Comparison of ENCODE assay signal across 1 cellular context in genomic region chr4:155761047-155761446, GRCh38.
TF ChIP-seq lines count a peak whose summit lies in the region.

No MANE protein-coding gene starts in this region.

TF ChIP-seq in GM23338, 12 proteins besides CTCF, POLR2A, EP300 and RAD21:
- TF ChIP-seq, protein P1, sequence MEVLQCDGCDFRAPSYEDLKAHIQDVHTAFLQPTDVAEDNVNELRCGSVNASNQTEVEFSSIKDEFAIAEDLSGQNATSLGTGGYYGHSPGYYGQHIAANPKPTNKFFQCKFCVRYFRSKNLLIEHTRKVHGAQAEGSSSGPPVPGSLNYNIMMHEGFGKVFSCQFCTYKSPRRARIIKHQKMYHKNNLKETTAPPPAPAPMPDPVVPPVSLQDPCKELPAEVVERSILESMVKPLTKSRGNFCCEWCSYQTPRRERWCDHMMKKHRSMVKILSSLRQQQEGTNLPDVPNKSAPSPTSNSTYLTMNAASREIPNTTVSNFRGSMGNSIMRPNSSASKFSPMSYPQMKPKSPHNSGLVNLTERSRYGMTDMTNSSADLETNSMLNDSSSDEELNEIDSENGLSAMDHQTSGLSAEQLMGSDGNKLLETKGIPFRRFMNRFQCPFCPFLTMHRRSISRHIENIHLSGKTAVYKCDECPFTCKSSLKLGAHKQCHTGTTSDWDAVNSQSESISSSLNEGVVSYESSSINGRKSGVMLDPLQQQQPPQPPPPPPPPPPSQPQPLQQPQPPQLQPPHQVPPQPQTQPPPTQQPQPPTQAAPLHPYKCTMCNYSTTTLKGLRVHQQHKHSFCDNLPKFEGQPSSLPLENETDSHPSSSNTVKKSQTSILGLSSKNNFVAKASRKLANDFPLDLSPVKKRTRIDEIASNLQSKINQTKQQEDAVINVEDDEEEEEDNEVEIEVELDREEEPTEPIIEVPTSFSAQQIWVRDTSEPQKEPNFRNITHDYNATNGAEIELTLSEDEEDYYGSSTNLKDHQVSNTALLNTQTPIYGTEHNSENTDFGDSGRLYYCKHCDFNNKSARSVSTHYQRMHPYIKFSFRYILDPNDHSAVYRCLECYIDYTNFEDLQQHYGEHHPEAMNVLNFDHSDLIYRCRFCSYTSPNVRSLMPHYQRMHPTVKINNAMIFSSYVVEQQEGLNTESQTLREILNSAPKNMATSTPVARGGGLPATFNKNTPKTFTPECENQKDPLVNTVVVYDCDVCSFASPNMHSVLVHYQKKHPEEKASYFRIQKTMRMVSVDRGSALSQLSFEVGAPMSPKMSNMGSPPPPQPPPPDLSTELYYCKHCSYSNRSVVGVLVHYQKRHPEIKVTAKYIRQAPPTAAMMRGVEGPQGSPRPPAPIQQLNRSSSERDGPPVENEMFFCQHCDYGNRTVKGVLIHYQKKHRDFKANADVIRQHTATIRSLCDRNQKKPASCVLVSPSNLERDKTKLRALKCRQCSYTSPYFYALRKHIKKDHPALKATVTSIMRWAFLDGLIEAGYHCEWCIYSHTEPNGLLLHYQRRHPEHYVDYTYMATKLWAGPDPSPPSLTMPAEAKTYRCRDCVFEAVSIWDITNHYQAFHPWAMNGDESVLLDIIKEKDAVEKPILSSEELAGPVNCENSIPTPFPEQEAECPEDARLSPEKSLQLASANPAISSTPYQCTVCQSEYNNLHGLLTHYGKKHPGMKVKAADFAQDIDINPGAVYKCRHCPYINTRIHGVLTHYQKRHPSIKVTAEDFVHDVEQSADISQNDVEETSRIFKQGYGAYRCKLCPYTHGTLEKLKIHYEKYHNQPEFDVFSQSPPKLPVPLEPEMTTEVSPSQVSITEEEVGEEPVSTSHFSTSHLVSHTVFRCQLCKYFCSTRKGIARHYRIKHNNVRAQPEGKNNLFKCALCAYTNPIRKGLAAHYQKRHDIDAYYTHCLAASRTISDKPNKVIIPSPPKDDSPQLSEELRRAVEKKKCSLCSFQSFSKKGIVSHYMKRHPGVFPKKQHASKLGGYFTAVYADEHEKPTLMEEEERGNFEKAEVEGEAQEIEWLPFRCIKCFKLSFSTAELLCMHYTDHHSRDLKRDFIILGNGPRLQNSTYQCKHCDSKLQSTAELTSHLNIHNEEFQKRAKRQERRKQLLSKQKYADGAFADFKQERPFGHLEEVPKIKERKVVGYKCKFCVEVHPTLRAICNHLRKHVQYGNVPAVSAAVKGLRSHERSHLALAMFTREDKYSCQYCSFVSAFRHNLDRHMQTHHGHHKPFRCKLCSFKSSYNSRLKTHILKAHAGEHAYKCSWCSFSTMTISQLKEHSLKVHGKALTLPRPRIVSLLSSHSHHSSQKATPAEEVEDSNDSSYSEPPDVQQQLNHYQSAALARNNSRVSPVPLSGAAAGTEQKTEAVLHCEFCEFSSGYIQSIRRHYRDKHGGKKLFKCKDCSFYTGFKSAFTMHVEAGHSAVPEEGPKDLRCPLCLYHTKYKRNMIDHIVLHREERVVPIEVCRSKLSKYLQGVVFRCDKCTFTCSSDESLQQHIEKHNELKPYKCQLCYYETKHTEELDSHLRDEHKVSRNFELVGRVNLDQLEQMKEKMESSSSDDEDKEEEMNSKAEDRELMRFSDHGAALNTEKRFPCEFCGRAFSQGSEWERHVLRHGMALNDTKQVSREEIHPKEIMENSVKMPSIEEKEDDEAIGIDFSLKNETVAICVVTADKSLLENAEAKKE (CRISPR knock-in tag; IDR thresholded peaks at IDR 0.05): no peak
- TF ChIP-seq EZH2phosphoT487 (IDR thresholded peaks at IDR 0.05; ENCODE audit: unreplicated experiment) (no peak), CREB1 (CRISPR knock-in tag; IDR thresholded peaks at IDR 0.05; ENCODE audit: low read depth) (no peak), POLR2AphosphoS5 (IDR thresholded peaks at IDR 0.05; ENCODE audit: low read depth) (no peak), NANOG (IDR thresholded peaks at IDR 0.05; ENCODE audit: borderline replicate concordance) (no peak), ZNF114 (CRISPR knock-in tag; IDR thresholded peaks at IDR 0.05) (no peak), JUNB (IDR thresholded peaks at IDR 0.05; ENCODE audit: unreplicated experiment) (no peak), EZH2 (IDR thresholded peaks at IDR 0.05; ENCODE audit: low read depth, unreplicated experiment) (no peak), ZNF331 (CRISPR knock-in tag; IDR thresholded peaks at IDR 0.05; ENCODE audit: low read depth) (no peak), STAT1 (IDR thresholded peaks at IDR 0.05; ENCODE audit: unreplicated experiment) (no peak)
- TF ChIP-seq, protein P2, sequence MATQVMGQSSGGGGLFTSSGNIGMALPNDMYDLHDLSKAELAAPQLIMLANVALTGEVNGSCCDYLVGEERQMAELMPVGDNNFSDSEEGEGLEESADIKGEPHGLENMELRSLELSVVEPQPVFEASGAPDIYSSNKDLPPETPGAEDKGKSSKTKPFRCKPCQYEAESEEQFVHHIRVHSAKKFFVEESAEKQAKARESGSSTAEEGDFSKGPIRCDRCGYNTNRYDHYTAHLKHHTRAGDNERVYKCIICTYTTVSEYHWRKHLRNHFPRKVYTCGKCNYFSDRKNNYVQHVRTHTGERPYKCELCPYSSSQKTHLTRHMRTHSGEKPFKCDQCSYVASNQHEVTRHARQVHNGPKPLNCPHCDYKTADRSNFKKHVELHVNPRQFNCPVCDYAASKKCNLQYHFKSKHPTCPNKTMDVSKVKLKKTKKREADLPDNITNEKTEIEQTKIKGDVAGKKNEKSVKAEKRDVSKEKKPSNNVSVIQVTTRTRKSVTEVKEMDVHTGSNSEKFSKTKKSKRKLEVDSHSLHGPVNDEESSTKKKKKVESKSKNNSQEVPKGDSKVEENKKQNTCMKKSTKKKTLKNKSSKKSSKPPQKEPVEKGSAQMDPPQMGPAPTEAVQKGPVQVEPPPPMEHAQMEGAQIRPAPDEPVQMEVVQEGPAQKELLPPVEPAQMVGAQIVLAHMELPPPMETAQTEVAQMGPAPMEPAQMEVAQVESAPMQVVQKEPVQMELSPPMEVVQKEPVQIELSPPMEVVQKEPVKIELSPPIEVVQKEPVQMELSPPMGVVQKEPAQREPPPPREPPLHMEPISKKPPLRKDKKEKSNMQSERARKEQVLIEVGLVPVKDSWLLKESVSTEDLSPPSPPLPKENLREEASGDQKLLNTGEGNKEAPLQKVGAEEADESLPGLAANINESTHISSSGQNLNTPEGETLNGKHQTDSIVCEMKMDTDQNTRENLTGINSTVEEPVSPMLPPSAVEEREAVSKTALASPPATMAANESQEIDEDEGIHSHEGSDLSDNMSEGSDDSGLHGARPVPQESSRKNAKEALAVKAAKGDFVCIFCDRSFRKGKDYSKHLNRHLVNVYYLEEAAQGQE (IDR thresholded peaks at IDR 0.05; ENCODE audit: unreplicated experiment): no peak
- TF ChIP-seq, protein P3, sequence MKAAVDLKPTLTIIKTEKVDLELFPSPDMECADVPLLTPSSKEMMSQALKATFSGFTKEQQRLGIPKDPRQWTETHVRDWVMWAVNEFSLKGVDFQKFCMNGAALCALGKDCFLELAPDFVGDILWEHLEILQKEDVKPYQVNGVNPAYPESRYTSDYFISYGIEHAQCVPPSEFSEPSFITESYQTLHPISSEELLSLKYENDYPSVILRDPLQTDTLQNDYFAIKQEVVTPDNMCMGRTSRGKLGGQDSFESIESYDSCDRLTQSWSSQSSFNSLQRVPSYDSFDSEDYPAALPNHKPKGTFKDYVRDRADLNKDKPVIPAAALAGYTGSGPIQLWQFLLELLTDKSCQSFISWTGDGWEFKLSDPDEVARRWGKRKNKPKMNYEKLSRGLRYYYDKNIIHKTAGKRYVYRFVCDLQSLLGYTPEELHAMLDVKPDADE (IDR thresholded peaks at IDR 0.05): no peak
